Comparison of ENCODE assay signal across 28 cellular contexts in the genomic region with DNA sequence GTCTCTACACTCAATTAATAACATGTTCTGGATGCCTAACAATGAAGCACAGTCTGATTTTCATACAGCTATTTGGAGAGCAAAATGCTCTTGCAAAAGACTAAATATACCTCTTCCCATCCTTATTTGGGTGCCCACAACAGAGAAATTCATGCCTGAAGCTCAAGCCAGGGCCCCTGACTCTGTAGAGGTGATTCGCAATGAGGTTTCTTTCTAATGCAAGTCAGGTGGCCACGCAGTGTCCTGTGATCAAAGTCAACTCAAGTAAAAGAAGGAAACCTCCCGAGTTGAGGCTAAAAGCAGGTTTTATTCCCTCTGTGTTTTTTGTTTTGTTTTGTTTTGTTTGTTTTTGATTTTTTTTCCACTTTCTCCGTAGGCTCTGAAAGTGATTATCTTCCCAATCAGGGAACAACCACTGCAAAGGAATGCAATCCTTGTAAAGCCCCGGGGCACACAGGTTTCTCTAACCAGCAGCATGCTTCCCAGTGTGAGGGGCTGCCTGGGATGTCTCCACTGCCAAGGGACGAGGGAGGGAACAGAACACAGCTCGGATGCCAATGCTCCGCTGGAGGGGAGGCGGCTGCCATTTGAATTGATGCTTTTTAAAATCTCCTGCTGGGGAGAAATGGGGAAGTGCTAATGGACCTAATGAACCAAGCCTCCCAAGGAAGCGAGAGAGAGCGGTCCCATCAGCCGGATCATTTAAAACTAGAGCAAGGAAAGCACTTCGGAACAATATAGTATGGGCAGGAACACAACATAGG.
A peak's percentile ranks its signal among the peaks of the same experiment; 100 is the strongest.
DNase-seq lines count a peak whose midpoint lies in the region; FAIRE-seq and TF ChIP-seq lines count a peak whose summit lies in the region.
"Had no signal": no experiment of that assay in that cellular context is flagged by ENCODE, and none has a peak within 500 bp of the region (broad histone marks: within the 10 kb centered on the region; RNA-seq: fewer than 3 reads in every experiment).

No MANE protein-coding gene starts in this region.

- peaks cover 2% of the 10 kb centered on the region for H3K4me1 Mint-ChIP-seq in activated T-helper 1 cell treated with anti-CD3 and anti-CD28 coated beads, Interleukin-12 subunit alpha, Interleukin-12 subunit beta, Interleukin-2, Interleukin-4 antibody, amounts not matched to agents 30 ng/mL and 10 ng/mL and 1 ng/mL, durations not matched to agents 14 hours and 24 hours and 36 hours (ENCODE audit: low read depth)

- H4K5ac ChIP-seq in H1 (ENCODE audit: insufficient read length, low read depth, low read length), result no peak overlapping the region

- H3K36me3 Mint-ChIP-seq in activated T-helper 1 cell treated with anti-CD3 and anti-CD28 coated beads, Interleukin-12 subunit alpha, Interleukin-12 subunit beta, Interleukin-2, Interleukin-4 antibody, amounts not matched to agents 30 ng/mL and 10 ng/mL and 1 ng/mL, durations not matched to agents 14 hours and 24 hours and 36 hours (ENCODE audit: low read depth), result no peaks in the 10 kb centered on the region
- H3K36me3 Mint-ChIP-seq: activated naive CD4-positive, alpha-beta T cell treated with anti-CD3 and anti-CD28 coated beads, Interleukin-2, amount 50 U/mL, for 72 hours; CD4-positive, CD25-positive, alpha-beta regulatory T cell had no signal

- TF ChIP-seq EP300 in H1 (IDR thresholded peaks at IDR 0.05; ENCODE audit: borderline replicate concordance in 1 of 2, low read depth in 2 of 2, low read length in 2 of 2), result no peak

- peaks cover 27% of the 10 kb centered on the region for H3K27me3 Mint-ChIP-seq in activated T-helper 1 cell treated with anti-CD3 and anti-CD28 coated beads, Interleukin-12 subunit alpha, Interleukin-12 subunit beta, Interleukin-2, Interleukin-4 antibody, amounts not matched to agents 30 ng/mL and 10 ng/mL and 1 ng/mL, durations not matched to agents 14 hours and 24 hours and 36 hours (ENCODE audit: insufficient read depth)

- peaks cover 3% of the 10 kb centered on the region; the same call in 1 of the 2 replicates for H3K23me2 ChIP-seq in H1 (ENCODE audit: low read depth, low read length)

- 0 out of 2 replicates have a peak overlapping the region, but pooled peaks have one; percentile 10 for H3K4me3 ChIP-seq in HUES6 (ENCODE audit: low read depth, low read length)
- peak overlapping the region in 1 of 4 experiments; percentile 34; a peak in 1 of 8 replicates for H3K4me3 ChIP-seq in H1 (ENCODE audit: extremely low read depth in 1 of 4, insufficient read depth in 2 of 4, low read depth in 3 of 4, low read length in 4 of 4)
- no peak overlapping the region for H3K4me3 ChIP-seq in kidney (ENCODE audit: low read length in 2 of 2)
- H3K4me3 ChIP-seq: psoas muscle, thyroid gland had no signal

- TF ChIP-seq POLR2A in H1 (IDR thresholded peaks at IDR 0.05; ENCODE audit: control extremely low read depth in 1 of 2, low read depth in 2 of 2, low read length in 2 of 2), result no peak

- no peak overlapping the region for H4K8ac ChIP-seq in H1 (ENCODE audit: extremely low read depth, insufficient read depth, low read length)

- peak overlapping the region; percentile 20 to 30; a peak in 2 of 4 replicates for H3K4me2 ChIP-seq in H1 (ENCODE audit: insufficient read depth in 1 of 2, low read depth in 2 of 2, low read length in 2 of 2)
- H3K4me2 ChIP-seq: KMS-11 had no signal

- CTCF ChIA-PET in H1 (lab: Charles Lee; ENCODE audit: partially characterized antibody), result interaction anchor here (0.9 to 12.4 kb wide), 7 partner anchors 10 to 173 kb away, joined by 3 to 164 read pairs (median 5); no protein-coding TSS in a partner anchor

- no peak overlapping the region for H2BK120ac ChIP-seq in H1 (replicated peaks; ENCODE audit: low read depth, low read length)

- peaks cover 24% of the 10 kb centered on the region for H3K27me3 ChIP-seq in HUES6 (ENCODE audit: control insufficient read depth, insufficient read depth, low read length)
- H3K27me3 ChIP-seq in H1 (replicated peaks in 1 of 4; ENCODE audit: control insufficient read depth in 3 of 4, extremely low read depth in 1 of 4, insufficient read depth in 3 of 4, low read length in 3 of 4), result no peaks in the 10 kb centered on the region; a peak in 2 of 7 replicates
- H3K27me3 ChIP-seq: thyroid gland had no signal

- H3K4ac ChIP-seq in H1 (replicated peaks; ENCODE audit: insufficient read length, low read depth, low read length), result no peak overlapping the region

- H2BK15ac ChIP-seq in H1 (ENCODE audit: low read length), result no peak overlapping the region

- no peak overlapping the region; the same call in 1 of the 2 replicates for H3K18ac ChIP-seq in H1 (ENCODE audit: extremely low read depth, low read length)

- H3K4me1 ChIP-seq in HUES6 (ENCODE audit: control insufficient read depth, insufficient read depth, low read length) (peaks cover 14% of the 10 kb centered on the region), H1 (replicated peaks in 1 of 4; ENCODE audit: control insufficient read depth in 3 of 4, insufficient read depth in 4 of 4, low read length in 3 of 4) (peaks cover 3 to 9% (median 7%) of the 10 kb centered on the region in 4 experiments), kidney (ENCODE audit: control insufficient read depth in 1 of 2, insufficient read depth in 1 of 2, low read depth in 1 of 2, low read length in 2 of 2) (peaks cover 0 to under 1% of the 10 kb centered on the region in 2 donors)
- H3K4me1 ChIP-seq: psoas muscle, thyroid gland had no signal

- H3K9ac ChIP-seq in HUES6 (ENCODE audit: low read length), result no peak overlapping the region
- H3K9ac ChIP-seq in H1 (replicated peaks in 1 of 4; ENCODE audit: extremely low read depth in 1 of 4, low read depth in 3 of 4, low read length in 3 of 4), result no peak overlapping the region
- H3K9ac ChIP-seq in kidney (ENCODE audit: low read length in 2 of 2), result no peak overlapping the region
- H3K9ac ChIP-seq: KMS-11 had no signal

- H3K36me3 ChIP-seq in HUES6 (ENCODE audit: control insufficient read depth, insufficient read depth, low read length), result no peaks in the 10 kb centered on the region
- H3K36me3 ChIP-seq in H1 (ENCODE audit: control insufficient read depth in 2 of 4, insufficient read depth in 4 of 4, low read length in 3 of 4), result no peaks in the 10 kb centered on the region
- H3K36me3 ChIP-seq in kidney (ENCODE audit: control insufficient read depth in 1 of 2, insufficient read depth in 2 of 2, low read length in 2 of 2), result no peaks in the 10 kb centered on the region
- H3K36me3 ChIP-seq: thyroid gland had no signal

- no peak overlapping the region for H2BK5ac ChIP-seq in H1 (ENCODE audit: low read depth, low read length)

- no peak overlapping the region for H3K14ac ChIP-seq in H1 (ENCODE audit: insufficient read length)

- TF ChIP-seq RAD21 in H1 (IDR thresholded peaks at IDR 0.05 in 1 of 2, conservative IDR thresholded peaks at IDR 0.05 in 1 of 2; ENCODE audit: low read depth in 2 of 2, low read length in 2 of 2), result no peak

- H3K56ac ChIP-seq in H1 (replicated peaks; ENCODE audit: insufficient read length, low read depth, low read length), result no peak overlapping the region

- H2BK20ac ChIP-seq in H1 (ENCODE audit: low read length), result no peak overlapping the region

- intact Hi-C loops in kidney (cut with DNase I), result no loop called here
- intact Hi-C loops in activated T-helper 1 cell treated with anti-CD3 and anti-CD28 coated beads, Interleukin-12 subunit alpha, Interleukin-12 subunit beta, Interleukin-2, Interleukin-4 antibody, amounts not matched to agents 30 ng/mL and 10 ng/mL and 1 ng/mL, durations not matched to agents 14 hours and 24 hours and 36 hours (cut with micrococcal nuclease), result no loop called here

- H4K91ac ChIP-seq in H1 (replicated peaks; ENCODE audit: insufficient read length, low read length), result peak overlapping the region; percentile 29

- peak; percentile 81 for FAIRE-seq in H1 (lab: Jason Lieb, UNC)
- FAIRE-seq in kidney (lab: Jason Lieb, UNC), result no peak
- FAIRE-seq: D721Med, GM12891 had no signal

- 31% methylated on average over 13 of the region's 13 CpGs; no CpG with 5 or more reads in 1 of the 2 experiments for WGBS in H1 (ENCODE audit: extremely low coverage in 1 of 2, insufficient coverage in 1 of 2, insufficient read length in 1 of 2, insufficient replicate concordance in 2 of 2, low coverage in 1 of 2, low lambda C conversion rate in 2 of 2, missing lambda C conversion rate in 1 of 2), 2 experiments

- DNase-seq in Ammon's horn (ENCODE audit: low spot score) (peak; percentile 55), H1 (ENCODE audit: low read depth in 1 of 2, low spot score in 2 of 2) (no peak), kidney (peak; percentile 33), activated gamma-delta T cell (lab: John Stamatoyannopoulos, UW) (no peak), hepatic stellate cell (ENCODE audit: low spot score) (no peak)
- no peak for DNase-seq in activated T-helper 1 cell treated with anti-CD3 and anti-CD28 coated beads, Interleukin-12 subunit alpha, Interleukin-12 subunit beta, Interleukin-2, Interleukin-4 antibody, amounts not matched to agents 30 ng/mL and 10 ng/mL and 1 ng/mL, durations not matched to agents 14 hours and 24 hours and 36 hours (ENCODE audit: low spot score)
- DNase-seq in activated CD4-positive, alpha-beta T cell treated with anti-CD3 and anti-CD28 coated beads, Interleukin-2, amount 50 U/mL, for 1 hour, result no peak
- DNase-seq: activated CD4-positive, alpha-beta memory T cell treated with anti-CD3 and anti-CD28 coated beads, Interleukin-2, amount 10 ng/mL, durations not matched to agents 7 days and 5 days; activated CD8-positive, alpha-beta memory T cell treated with anti-CD3 and anti-CD28 coated beads, Interleukin-2, amount 50 U/mL, for 48 hours; CD4-positive, CD25-positive, alpha-beta regulatory T cell; glutamatergic neuron; GOT3; mesenchymal stem cell; NCI-H1436; occipital lobe; psoas muscle; stimulated activated CD8-positive, alpha-beta memory T cell treated with anti-CD3 and anti-CD28 coated beads, Interleukin-4, amount 100 ng/mL, for 48 hours; stimulated activated naive CD8-positive, alpha-beta T cell treated with anti-CD3 and anti-CD28 coated beads, Interleukin-15, amount 100 ng/mL, for 72 hours; T-helper 1 cell; thyroid gland had no signal

- H2BK12ac ChIP-seq in H1 (ENCODE audit: low read depth, low read length), result no peak overlapping the region

- POLR2A ChIA-PET in H1 (lab: Charles Lee; ENCODE audit: partially characterized antibody), result no interaction called here

- H3K79me1 ChIP-seq in H1 (ENCODE audit: low read depth, low read length), result no peaks in the 10 kb centered on the region

- no peak overlapping the region for H3K4me3 Mint-ChIP-seq in activated T-helper 1 cell treated with anti-CD3 and anti-CD28 coated beads, Interleukin-12 subunit alpha, Interleukin-12 subunit beta, Interleukin-2, Interleukin-4 antibody, amounts not matched to agents 30 ng/mL and 10 ng/mL and 1 ng/mL, durations not matched to agents 14 hours and 24 hours and 36 hours
- H3K4me3 Mint-ChIP-seq: activated CD4-positive, alpha-beta memory T cell treated with anti-CD3 and anti-CD28 coated beads, Interleukin-2, amount 10 ng/mL, durations not matched to agents 7 days and 5 days; CD4-positive, CD25-positive, alpha-beta regulatory T cell; central memory CD8-positive, alpha-beta T cell; stimulated activated naive CD8-positive, alpha-beta T cell treated with anti-CD3 and anti-CD28 coated beads, Interleukin-15, amount 100 ng/mL, for 72 hours had no signal

- no peak overlapping the region for H3K27ac ChIP-seq in HUES6 (ENCODE audit: low read depth, low read length)
- H3K27ac ChIP-seq in H1 (ENCODE audit: low read depth, low read length), result no peak overlapping the region
- H3K27ac ChIP-seq in kidney (ENCODE audit: low read depth in 2 of 2, low read length in 2 of 2), result no peak overlapping the region
- H3K27ac ChIP-seq: KMS-11, psoas muscle, RWPE1, thyroid gland had no signal

- no peak overlapping the region for H3K27ac Mint-ChIP-seq in activated T-helper 1 cell treated with anti-CD3 and anti-CD28 coated beads, Interleukin-12 subunit alpha, Interleukin-12 subunit beta, Interleukin-2, Interleukin-4 antibody, amounts not matched to agents 30 ng/mL and 10 ng/mL and 1 ng/mL, durations not matched to agents 14 hours and 24 hours and 36 hours
- H3K27ac Mint-ChIP-seq: activated CD4-positive, alpha-beta memory T cell treated with anti-CD3 and anti-CD28 coated beads, Interleukin-2, amount 10 ng/mL, durations not matched to agents 7 days and 5 days; activated T-helper 2 cell treated with anti-CD3 and anti-CD28 coated beads, Interferon-gamma antibody, Interleukin-2, Interleukin-4, amounts not matched to agents 10 μg/mL and 5 μg/mL and 100 μg/mL, durations not matched to agents 14 hours and 24 hours and 36 hours; CD4-positive, CD25-positive, alpha-beta regulatory T cell had no signal

- TF ChIP-seq CTCF in H1 (IDR thresholded peaks at IDR 0.05; ENCODE audit: control extremely low read depth in 1 of 3, insufficient read depth in 1 of 3, low read depth in 1 of 3, low read length in 3 of 3) (no peak), kidney (IDR thresholded peaks at IDR 0.05; ENCODE audit: borderline replicate concordance, extremely low read depth, insufficient read depth) (no peak)

- H2AFZ ChIP-seq in H1 (ENCODE audit: low read length), result peak overlapping the region; percentile 47

- no peaks in the 10 kb centered on the region for H3K9me3 Mint-ChIP-seq in activated T-helper 1 cell treated with anti-CD3 and anti-CD28 coated beads, Interleukin-12 subunit alpha, Interleukin-12 subunit beta, Interleukin-2, Interleukin-4 antibody, amounts not matched to agents 30 ng/mL and 10 ng/mL and 1 ng/mL, durations not matched to agents 14 hours and 24 hours and 36 hours
- H3K9me3 Mint-ChIP-seq: activated CD4-positive, alpha-beta memory T cell treated with anti-CD3 and anti-CD28 coated beads, Interleukin-2, amount 10 ng/mL, durations not matched to agents 7 days and 5 days; activated naive CD4-positive, alpha-beta T cell treated with anti-CD3 and anti-CD28 coated beads, Interleukin-2, amount 50 U/mL, for 72 hours; activated T-helper 2 cell treated with anti-CD3 and anti-CD28 coated beads, Interferon-gamma antibody, Interleukin-2, Interleukin-4, amounts not matched to agents 10 μg/mL and 5 μg/mL and 100 μg/mL, durations not matched to agents 14 hours and 24 hours and 36 hours; CD4-positive, CD25-positive, alpha-beta regulatory T cell; central memory CD8-positive, alpha-beta T cell; stimulated activated naive CD8-positive, alpha-beta T cell treated with anti-CD3 and anti-CD28 coated beads, Interleukin-15, amount 100 ng/mL, for 72 hours had no signal

- H3K9me3 ChIP-seq in HUES6 (ENCODE audit: control insufficient read depth, insufficient read depth, low read depth, low read length), result no peaks in the 10 kb centered on the region
- H3K9me3 ChIP-seq in H1 (ENCODE audit: insufficient read depth in 2 of 2, low read depth in 1 of 2, low read length in 1 of 2), result no peaks in the 10 kb centered on the region
- H3K9me3 ChIP-seq in kidney (ENCODE audit: control insufficient read depth in 1 of 2, low read length in 2 of 2), result no peaks in the 10 kb centered on the region
- H3K9me3 ChIP-seq: psoas muscle, thyroid gland had no signal

- H2AK5ac ChIP-seq in H1 (ENCODE audit: low read depth, low read length), result no peak overlapping the region

- no peaks in the 10 kb centered on the region for H4K20me1 ChIP-seq in H1 (replicated peaks in 1 of 2; ENCODE audit: control insufficient read depth in 1 of 2, insufficient read depth in 2 of 2, low read length in 2 of 2)

- H3K23ac ChIP-seq in H1 (ENCODE audit: insufficient read length), result no peak overlapping the region

- no peaks in the 10 kb centered on the region for H3K79me2 ChIP-seq in H1 (ENCODE audit: control insufficient read depth in 1 of 2, insufficient read depth in 2 of 2, low read length in 2 of 2)

Comparison
In these comparisons a context has a peak if more than half of its experiments do, and no peak if none do; other contexts are left out.
1. DNase-seq: peak in Ammon's horn (single experiment) and kidney (single experiment); none in H1 (0 of 2), activated T-helper 1 cell treated with anti-CD3 and anti-CD28 coated beads, Interleukin-12 subunit alpha, Interleukin-12 subunit beta, Interleukin-2, Interleukin-4 antibody, amounts not matched to agents 30 ng/mL and 10 ng/mL and 1 ng/mL, durations not matched to agents 14 hours and 24 hours and 36 hours (single experiment), activated CD4-positive, alpha-beta T cell treated with anti-CD3 and anti-CD28 coated beads, Interleukin-2, amount 50 U/mL, for 1 hour (single experiment), activated gamma-delta T cell (single experiment) and hepatic stellate cell (single experiment).